ENCODE assay signal across 6 cellular contexts in the genomic region with DNA sequence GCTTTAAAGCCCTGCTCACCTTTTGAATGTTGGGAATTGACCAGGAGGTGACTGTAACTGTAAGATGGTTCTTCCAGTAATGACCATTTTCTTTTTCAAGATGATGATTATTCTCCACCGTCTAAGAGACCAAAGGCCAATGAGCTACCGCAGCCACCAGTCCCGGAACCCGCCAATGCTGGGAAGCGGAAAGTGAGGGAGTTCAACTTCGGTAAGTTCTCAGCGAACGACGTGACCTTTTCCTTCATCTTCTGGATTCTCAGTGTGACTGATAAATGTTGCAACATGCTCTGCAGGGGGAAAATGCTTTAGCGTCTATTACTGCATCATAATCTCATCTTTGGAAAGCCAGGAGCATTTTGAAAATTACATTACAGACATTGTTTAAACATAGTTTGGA. TPM values are rescaled to one million over a fixed set of nuclear protein-coding genes. Genes with fewer than 3 reads are reported as not detected.
"Had no signal": no experiment of that assay in that cellular context is flagged by ENCODE, and none has a peak within 500 bp of the region (broad histone marks: within the 10 kb centered on the region; RNA-seq: fewer than 3 reads in every experiment).

No MANE protein-coding gene starts in this region.

RNA-seq across cellular contexts. Expression of a gene that starts 45.1 kb away (rescaled TPM):
- total RNA-seq: PC-3, RPMI7951, SJCRH30, SJSA1, SK-MEL-5 had no signal
- polyA plus RNA-seq: SK-N-SH had no signal
